Comparison of ENCODE assay signal across 20 cellular contexts in the genomic region with DNA sequence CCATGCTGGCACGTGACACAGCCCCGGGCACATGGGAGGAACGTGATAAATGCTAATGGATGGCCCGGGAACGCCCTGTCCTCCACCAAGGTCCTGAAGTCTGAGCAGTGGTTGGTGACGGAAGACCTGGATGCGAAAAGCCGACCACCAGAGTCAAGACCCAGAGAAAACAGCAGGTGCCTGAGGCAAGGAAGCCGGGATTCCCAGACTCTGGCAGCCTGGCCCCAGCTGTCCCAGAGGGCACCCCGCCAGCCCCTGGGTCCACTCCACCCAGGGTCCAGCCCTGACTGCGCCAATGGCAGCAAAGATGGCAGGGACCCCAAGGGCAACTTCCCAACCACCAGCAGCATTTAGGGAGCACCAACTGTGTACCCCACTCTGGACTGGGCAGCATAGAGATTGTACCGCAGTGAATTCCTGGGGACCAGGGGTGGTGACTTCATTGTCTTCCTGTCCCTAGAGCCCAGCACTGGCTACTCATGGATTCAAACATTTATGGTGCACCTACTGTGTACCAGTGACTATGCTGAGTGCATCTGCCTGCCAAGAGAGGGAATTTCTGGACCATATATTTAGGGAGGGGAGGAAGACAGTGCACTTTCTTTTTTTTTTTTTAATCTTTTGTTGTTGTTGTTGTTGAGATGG.
"Had no signal": no experiment of that assay in that cellular context is flagged by ENCODE, and none has a peak within 500 bp of the region (broad histone marks: within the 10 kb centered on the region; RNA-seq: fewer than 3 reads in every experiment).

No MANE protein-coding gene starts in this region.

- H3K4me1 Mint-ChIP-seq: immature natural killer cell had no signal

- ATAC-seq: lower lobe of right lung; stimulated activated naive B cell treated with anti-CD40 and anti-IgM and Interleukin-4, amounts not matched to agents 10 μg/mL and 1 μg/mL and 100 μg/mL, for 72 hours; stimulated activated naive CD8-positive, alpha-beta T cell treated with anti-CD3 and anti-CD28 coated beads, Interleukin-15, amount 100 ng/mL, for 72 hours had no signal

- H3K36me3 Mint-ChIP-seq: immature natural killer cell; memory B cell; naive B cell; stimulated activated naive B cell treated with anti-CD40 and anti-IgM and Interleukin-4, amounts not matched to agents 10 μg/mL and 1 μg/mL and 100 μg/mL, for 72 hours had no signal

- H3K27me3 ChIP-seq: colonic mucosa, right atrium auricular region, testis had no signal

- H3K4me3 Mint-ChIP-seq: immature natural killer cell; memory B cell; naive B cell; nephron progenitor cell; stimulated activated naive B cell treated with anti-CD40 and anti-IgM and Interleukin-4, amounts not matched to agents 10 μg/mL and 1 μg/mL and 100 μg/mL, for 72 hours; stimulated activated naive CD8-positive, alpha-beta T cell treated with anti-CD3 and anti-CD28 coated beads, Interleukin-15, amount 100 ng/mL, for 72 hours had no signal

- H3K27ac ChIP-seq: colonic mucosa, esophagus squamous epithelium, left ventricle myocardium inferior, lower lobe of right lung, neutrophil, right atrium auricular region, testis, transverse colon had no signal

- H3K27me3 Mint-ChIP-seq: naive B cell; stimulated activated naive CD8-positive, alpha-beta T cell treated with anti-CD3 and anti-CD28 coated beads, Interleukin-15, amount 100 ng/mL, for 72 hours had no signal

- H3K4me1 ChIP-seq: colonic mucosa, lower lobe of right lung had no signal

- H3K27ac Mint-ChIP-seq: memory B cell; naive B cell; nephron progenitor cell; stimulated activated naive B cell treated with anti-CD40 and anti-IgM and Interleukin-4, amounts not matched to agents 10 μg/mL and 1 μg/mL and 100 μg/mL, for 72 hours; stimulated activated naive CD8-positive, alpha-beta T cell treated with anti-CD3 and anti-CD28 coated beads, Interleukin-15, amount 100 ng/mL, for 72 hours had no signal

- H3K36me3 ChIP-seq: colonic mucosa, esophagus squamous epithelium, left ventricle myocardium inferior, lower lobe of right lung, neutrophil, right atrium auricular region, transverse colon had no signal

- H3K9me3 ChIP-seq: colonic mucosa, esophagus squamous epithelium, left ventricle myocardium inferior, lower lobe of right lung, neutrophil, right atrium auricular region, testis, transverse colon had no signal

- DNase-seq: cerebellar nuclear complex; colonic mucosa; dermis blood vessel endothelial cell; esophagus squamous epithelium; foreskin fibroblast; immature natural killer cell; left ventricle myocardium inferior; lower lobe of right lung; midbrain; naive B cell; nephron progenitor cell; stimulated activated CD4-positive, alpha-beta T cell treated with anti-CD3 and anti-CD28 coated beads, Interleukin-1b, Interleukin-23, amount 100 ng/mL, for 48 hours; stimulated activated CD4-positive, alpha-beta T cell treated with anti-CD3 and anti-CD28 coated beads, Interleukin-4, amount 100 ng/mL, for 4 hours; stimulated activated naive B cell treated with anti-CD40 and anti-IgM and Interleukin-4, amounts not matched to agents 10 μg/mL and 1 μg/mL and 100 μg/mL, for 72 hours; stimulated activated naive CD8-positive, alpha-beta T cell treated with anti-CD3 and anti-CD28 coated beads, Interleukin-15, amount 100 ng/mL, for 72 hours; testis; transverse colon had no signal

- H3K4me3 ChIP-seq: colonic mucosa, esophagus squamous epithelium, left ventricle myocardium inferior, lower lobe of right lung, right atrium auricular region, testis, transverse colon had no signal

- H3K9me3 Mint-ChIP-seq: immature natural killer cell; memory B cell; naive B cell; nephron progenitor cell; stimulated activated naive B cell treated with anti-CD40 and anti-IgM and Interleukin-4, amounts not matched to agents 10 μg/mL and 1 μg/mL and 100 μg/mL, for 72 hours; stimulated activated naive CD8-positive, alpha-beta T cell treated with anti-CD3 and anti-CD28 coated beads, Interleukin-15, amount 100 ng/mL, for 72 hours had no signal
